23 cellular contexts compared by ENCODE assay signal in genomic region chr1:240171907-240172306, GRCh38.
"Had no signal": no experiment of that assay in that cellular context is flagged by ENCODE, and none has a peak within 500 bp of the region (broad histone marks: within the 10 kb centered on the region; RNA-seq: fewer than 3 reads in every experiment).

No MANE protein-coding gene starts in this region.

- H3K4me3 ChIP-seq: MG63, SJSA1, SK-N-MC had no signal

- H3K27me3 ChIP-seq: MG63, SJSA1 had no signal

- H3K9me3 ChIP-seq: MG63, SJSA1 had no signal

- FAIRE-seq: HTR-8/SVneo, RCC 7860 had no signal

- DNase-seq: Karpas-422, KG1, MG63, NCI-H1092, NCI-H1105 treated with DMSO at 0.1 percent for 48 hours, NCI-H1417 treated with DMSO at 0.1 percent for 48 hours, NCI-H146, NCI-H1694 treated with DMSO at 0.1 percent for 48 hours, NCI-H1930, NCI-H2081, NCI-H2107, NCI-H2227 treated with DMSO at 0.1 percent for 48 hours, NCI-H524, NCI-H526 treated with DMSO at 0.1 percent for 48 hours, NCI-H748 treated with DMSO at 0.1 percent for 48 hours, Right ventricle myocardium superior, RPMI8226, SIG-M5 had no signal

- H3K36me3 ChIP-seq: SJSA1 had no signal

- H3K27ac ChIP-seq: HL-60, SJSA1, SK-N-MC had no signal
